ENCODE assay signal across 15 cellular contexts in genomic region chr3:194548346-194549321, GRCh38.
DNase-seq lines count a peak whose midpoint lies in the region; ATAC-seq, FAIRE-seq and TF ChIP-seq lines count a peak whose summit lies in the region.
"Had no signal": no experiment of that assay in that cellular context is flagged by ENCODE, and none has a peak within 500 bp of the region (broad histone marks: within the 10 kb centered on the region; RNA-seq: fewer than 3 reads in every experiment).

No MANE protein-coding gene starts in this region.

- no peak for TF ChIP-seq POLR2A in H1 (IDR thresholded peaks at IDR 0.05; ENCODE audit: control extremely low read depth in 1 of 2, low read depth in 2 of 2, low read length in 2 of 2)

- no peak overlapping the region for H4K8ac ChIP-seq in H1 (ENCODE audit: extremely low read depth, insufficient read depth, low read length)

- 0 out of 7 replicates have a peak overlapping the region, but pooled peaks of 1 of the 4 experiments have one; percentile 21 for H3K9ac ChIP-seq in H1 (replicated peaks in 1 of 4; ENCODE audit: extremely low read depth in 1 of 4, low read depth in 3 of 4, low read length in 3 of 4)

- H3K79me1 ChIP-seq in H1 (ENCODE audit: low read depth, low read length), result no peaks in the 10 kb centered on the region

- no peak overlapping the region for H3K27ac ChIP-seq in H1 (ENCODE audit: low read depth, low read length)

- no peaks in the 10 kb centered on the region for H4K20me1 ChIP-seq in H1 (replicated peaks in 1 of 2; ENCODE audit: control insufficient read depth in 1 of 2, insufficient read depth in 2 of 2, low read length in 2 of 2)

- H3K4me1 Mint-ChIP-seq in mesothelial cell of epicardium, result peaks cover 2% of the 10 kb centered on the region

- H3K4ac ChIP-seq in H1 (replicated peaks; ENCODE audit: insufficient read length, low read depth, low read length), result no peak overlapping the region

- peaks cover 13% of the 10 kb centered on the region for H3K9me3 Mint-ChIP-seq in mesothelial cell of epicardium

- no peaks in the 10 kb centered on the region for H3K27me3 ChIP-seq in H1 (replicated peaks in 1 of 4; ENCODE audit: control insufficient read depth in 3 of 4, extremely low read depth in 1 of 4, insufficient read depth in 3 of 4, low read length in 3 of 4)

- H3K4me1 ChIP-seq in H1 (replicated peaks in 1 of 4; ENCODE audit: control insufficient read depth in 3 of 4, insufficient read depth in 4 of 4, low read length in 3 of 4), result no peaks in the 10 kb centered on the region
- H3K4me1 ChIP-seq: Caco-2 had no signal

- H3K56ac ChIP-seq in H1 (replicated peaks; ENCODE audit: insufficient read length, low read depth, low read length), result no peak overlapping the region

- H3K4me3 ChIP-seq in H1 (ENCODE audit: extremely low read depth in 1 of 4, insufficient read depth in 2 of 4, low read depth in 3 of 4, low read length in 4 of 4), result no peak overlapping the region

- no peak overlapping the region for H2BK120ac ChIP-seq in H1 (replicated peaks; ENCODE audit: low read depth, low read length)

- peak; percentile 55 for DNase-seq in DMS153 treated with DMSO at 0.1 percent for 48 hours (lab: John Stamatoyannopoulos, UW; ENCODE audit: unreplicated experiment)
- DNase-seq in NCI-H2227 (lab: John Stamatoyannopoulos, UW; ENCODE audit: unreplicated experiment), result peak; percentile 43
- no peak for DNase-seq in H1 (ENCODE audit: low read depth in 1 of 2, low spot score in 2 of 2)
- no peak for DNase-seq in mesothelial cell of epicardium (ENCODE audit: low spot score in 2 of 2, unreplicated experiment in 2 of 2)
- DNase-seq in ecto neural progenitor cell (ENCODE audit: low spot score), result no peak
- DNase-seq in iPS-NIHi7 (ENCODE audit: extremely low spot score), result no peak
- DNase-seq: activated CD4-positive, alpha-beta T cell treated with anti-CD3 and anti-CD28 coated beads for 1 hour; activated naive CD4-positive, alpha-beta T cell treated with anti-CD3 and anti-CD28 coated beads, Interleukin-2, amount 50 U/mL, for 16 hours; Caco-2; cerebellar nuclear complex; HCEC 1CT; PC-3; trophoblast cell had no signal

- H3K14ac ChIP-seq in H1 (ENCODE audit: insufficient read length), result no peak overlapping the region

- no peak overlapping the region for H2BK12ac ChIP-seq in H1 (ENCODE audit: low read depth, low read length)

- H3K36me3 ChIP-seq in H1 (ENCODE audit: control insufficient read depth in 2 of 4, insufficient read depth in 4 of 4, low read length in 3 of 4), result no peaks in the 10 kb centered on the region

- no peak overlapping the region; the same call in 1 of the 2 replicates for H2BK20ac ChIP-seq in H1 (ENCODE audit: low read length)

- no peak overlapping the region for H3K4me3 Mint-ChIP-seq in mesothelial cell of epicardium

- peaks cover 3% of the 10 kb centered on the region for H3K36me3 Mint-ChIP-seq in mesothelial cell of epicardium

- H2AFZ ChIP-seq in H1 (ENCODE audit: low read length), result 0 out of 2 replicates have a peak overlapping the region, but pooled peaks have one; percentile 8

- FAIRE-seq in H1 (lab: Jason Lieb, UNC), result no peak

- no peak overlapping the region for H4K5ac ChIP-seq in H1 (ENCODE audit: insufficient read length, low read depth, low read length)

- no peak overlapping the region for H3K23ac ChIP-seq in H1 (ENCODE audit: insufficient read length)

- 88% methylated on average over 16 of the region's 16 CpGs; no CpG with 5 or more reads in 1 of the 2 experiments for WGBS in H1 (ENCODE audit: extremely low coverage in 1 of 2, insufficient coverage in 1 of 2, insufficient read length in 1 of 2, insufficient replicate concordance in 2 of 2, low coverage in 1 of 2, low lambda C conversion rate in 2 of 2, missing lambda C conversion rate in 1 of 2), 2 experiments

- no peaks in the 10 kb centered on the region for H3K23me2 ChIP-seq in H1 (ENCODE audit: low read depth, low read length)

- no peak for ATAC-seq in HG02938 (IDR thresholded peaks at IDR 0.05; ENCODE audit: unreplicated experiment)
- no peak for ATAC-seq in GM21360 (IDR thresholded peaks at IDR 0.05; ENCODE audit: unreplicated experiment)
- ATAC-seq: PC-3 had no signal

- TF ChIP-seq CTCF in H1 (IDR thresholded peaks at IDR 0.05; ENCODE audit: control extremely low read depth in 1 of 3, insufficient read depth in 1 of 3, low read depth in 1 of 3, low read length in 3 of 3), result no peak
- no peak for TF ChIP-seq CTCF in mesothelial cell of epicardium (IDR thresholded peaks at IDR 0.05; ENCODE audit: unreplicated experiment)

- CTCF ChIA-PET in H1 (lab: Charles Lee; ENCODE audit: partially characterized antibody), result interaction anchor here (1.0 to 1.3 kb wide), 3 partner anchors 18 to 46 kb away, joined by 3 to 5 read pairs (median 4); no protein-coding TSS in a partner anchor

- H3K9me3 ChIP-seq in H1 (ENCODE audit: insufficient read depth in 2 of 2, low read depth in 1 of 2, low read length in 1 of 2), result no peaks in the 10 kb centered on the region
- H3K9me3 ChIP-seq: Caco-2 had no signal

- H2BK15ac ChIP-seq in H1 (ENCODE audit: low read length), result no peak overlapping the region

- no peak overlapping the region for H3K18ac ChIP-seq in H1 (ENCODE audit: extremely low read depth, low read length)

- no peak overlapping the region for H2AK5ac ChIP-seq in H1 (ENCODE audit: low read depth, low read length)

- H4K91ac ChIP-seq in H1 (replicated peaks; ENCODE audit: insufficient read length, low read length), result no peak overlapping the region

- no peak for TF ChIP-seq RAD21 in H1 (IDR thresholded peaks at IDR 0.05 in 1 of 2, conservative IDR thresholded peaks at IDR 0.05 in 1 of 2; ENCODE audit: low read depth in 2 of 2, low read length in 2 of 2)

- peak overlapping the region; percentile 7 for H3K27ac Mint-ChIP-seq in mesothelial cell of epicardium

- no peak overlapping the region for H2BK5ac ChIP-seq in H1 (ENCODE audit: low read depth, low read length)

- no peaks in the 10 kb centered on the region for H3K79me2 ChIP-seq in H1 (ENCODE audit: control insufficient read depth in 1 of 2, insufficient read depth in 2 of 2, low read length in 2 of 2)

- no peak for TF ChIP-seq EP300 in H1 (IDR thresholded peaks at IDR 0.05; ENCODE audit: borderline replicate concordance in 1 of 2, low read depth in 2 of 2, low read length in 2 of 2)

- H3K4me2 ChIP-seq in H1 (ENCODE audit: insufficient read depth in 1 of 2, low read depth in 2 of 2, low read length in 2 of 2), result no peak overlapping the region

- peaks cover 2% of the 10 kb centered on the region for H3K27me3 Mint-ChIP-seq in mesothelial cell of epicardium (ENCODE audit: low read depth)

- POLR2A ChIA-PET in H1 (lab: Charles Lee; ENCODE audit: partially characterized antibody), result no interaction called here

Comparison
In these comparisons a context has a peak if more than half of its experiments do, and no peak if none do; other contexts are left out.
1. DNase-seq: peak in DMS153 treated with DMSO at 0.1 percent for 48 hours (single experiment) and NCI-H2227 (single experiment); none in H1 (0 of 2), mesothelial cell of epicardium (0 of 2), ecto neural progenitor cell (single experiment) and iPS-NIHi7 (single experiment).